Comparison of ENCODE assay signal across 9 cellular contexts in genomic region chr2:28397043-28397381, GRCh38. TPM values are rescaled to one million over a fixed set of nuclear protein-coding genes. Genes with fewer than 3 reads are reported as not detected.
DNase-seq lines count a peak whose midpoint lies in the region; ATAC-seq, FAIRE-seq and TF ChIP-seq lines count a peak whose summit lies in the region.
"Had no signal": no experiment of that assay in that cellular context is flagged by ENCODE, and none has a peak within 500 bp of the region (broad histone marks: within the 10 kb centered on the region; RNA-seq: fewer than 3 reads in every experiment).

No MANE protein-coding gene starts in this region.

- H3K79me2 ChIP-seq in Karpas-422 (ENCODE audit: low read length), result no peaks in the 10 kb centered on the region

- H3K4me3 ChIP-seq in A549 (peak overlapping the region; percentile 78), NB4 (ENCODE audit: low read depth, low read length) (peak overlapping the region; percentile 75), Karpas-422 (ENCODE audit: low read length) (no peak overlapping the region)

- no peaks in the 10 kb centered on the region for H3K36me3 ChIP-seq in Karpas-422 (ENCODE audit: insufficient read depth, low read length)

- H3K27me3 ChIP-seq in Karpas-422 (ENCODE audit: low read length), result no peaks in the 10 kb centered on the region

- no peak for TF ChIP-seq POLR2A in A549 (IDR thresholded peaks at IDR 0.05; ENCODE audit: low read length)
- no peak for TF ChIP-seq POLR2A in NB4 (IDR thresholded peaks at IDR 0.05; ENCODE audit: extremely low read depth, insufficient read length)

- no peak for TF ChIP-seq RAD21 in A549 (conservative IDR thresholded peaks at IDR 0.05 in 1 of 2, IDR thresholded peaks at IDR 0.05 in 1 of 2)

- no peak overlapping the region for H3K9ac ChIP-seq in Karpas-422 (ENCODE audit: low read length)

- H3K4me2 ChIP-seq in A549 (peak overlapping the region; percentile 71), Karpas-422 (ENCODE audit: low read depth, low read length, poor library complexity, severe bottlenecking) (no peak overlapping the region)

- no peak for TF ChIP-seq EP300 in A549 (IDR thresholded peaks at IDR 0.05)

- POLR2A ChIA-PET in A549 (lab: Yijun Ruan, JAX), result interaction anchor here (0.6 to 1.4 kb wide), 10 partner anchors 121 to 693 kb away, joined by 3 to 8 read pairs (median 6); partner anchors contain the start of genes BABAM2 and RBKS

- peaks cover 10% of the 10 kb centered on the region for H3K4me1 Mint-ChIP-seq in endothelial cell (ENCODE audit: unreplicated experiment)
- H3K4me1 Mint-ChIP-seq in nephron progenitor cell, result peaks cover 43% of the 10 kb centered on the region

- H3K4me3 Mint-ChIP-seq in endothelial cell (ENCODE audit: unreplicated experiment) (peak overlapping the region; percentile 43), nephron progenitor cell (no peak overlapping the region)
- H3K4me3 Mint-ChIP-seq: activated T-cell treated with anti-CD3 and anti-CD28 coated beads, Interleukin-2, amount 50 U/mL, for 4 hours had no signal

- H3K9me3 ChIP-seq in A549 (no peaks in the 10 kb centered on the region), Karpas-422 (ENCODE audit: low read length) (no peaks in the 10 kb centered on the region)

- DNase-seq in A549 (ENCODE audit: low read depth in 1 of 2, low spot score in 1 of 2) (no peak), NB4 (ENCODE audit: low read depth) (no peak), endothelial cell (ENCODE audit: low spot score) (no peak), nephron progenitor cell (no peak), Karpas-422 (no peak), omental fat pad (ENCODE audit: low spot score) (no peak)
- no peak for DNase-seq in activated CD4-positive, alpha-beta T cell treated with anti-CD3 and anti-CD28 coated beads for 1 hour
- DNase-seq: activated T-cell treated with anti-CD3 and anti-CD28 coated beads, Interleukin-2, amount 50 U/mL, for 4 hours had no signal

- no peaks in the 10 kb centered on the region for H4K20me1 ChIP-seq in Karpas-422 (ENCODE audit: insufficient read depth, low read depth, low read length)

- CTCF ChIA-PET in A549 (lab: Yijun Ruan, JAX), result interaction anchor here (0.6 to 3.5 kb wide), 29 partner anchors 11 to 715 kb away, joined by 3 to 29 read pairs (median 4); no protein-coding TSS in a partner anchor

- H3K27ac ChIP-seq in A549, result peak overlapping the region; percentile 95
- H3K27ac ChIP-seq in Karpas-422 (ENCODE audit: low read length), result no peak overlapping the region

- H3K27me3 Mint-ChIP-seq in endothelial cell (ENCODE audit: unreplicated experiment) (peaks cover 8% of the 10 kb centered on the region), nephron progenitor cell (ENCODE audit: low read depth, poor library complexity) (peaks cover 11% of the 10 kb centered on the region)

- H2AFZ ChIP-seq in Karpas-422 (ENCODE audit: low read length), result no peak overlapping the region

- H3K27ac Mint-ChIP-seq in endothelial cell (ENCODE audit: unreplicated experiment), result peak overlapping the region; percentile 31
- H3K27ac Mint-ChIP-seq in nephron progenitor cell, result no peak overlapping the region

- ATAC-seq in A549 (no peak), HG02588 (IDR thresholded peaks at IDR 0.05; ENCODE audit: unreplicated experiment) (no peak), omental fat pad (ENCODE audit: low FRiP score) (no peak)
- ATAC-seq: activated T-cell treated with anti-CD3 and anti-CD28 coated beads, Interleukin-2, amount 50 U/mL, for 4 hours had no signal

- H3K4me1 ChIP-seq in A549, result peaks cover 51% of the 10 kb centered on the region
- peaks cover 12% of the 10 kb centered on the region for H3K4me1 ChIP-seq in Karpas-422 (ENCODE audit: low read length)

- TF ChIP-seq CTCF in A549 (IDR thresholded peaks at IDR 0.05) (no peak; the same call in 2 of the 3 replicates), NB4 (IDR thresholded peaks at IDR 0.05; ENCODE audit: low read depth, low read length) (no peak), endothelial cell (IDR thresholded peaks at IDR 0.05; ENCODE audit: unreplicated experiment) (peak; percentile 22), nephron progenitor cell (IDR thresholded peaks at IDR 0.05) (peak; percentile 3), omental fat pad (IDR thresholded peaks at IDR 0.05) (no peak)

- no peaks in the 10 kb centered on the region for H3K36me3 Mint-ChIP-seq in endothelial cell (ENCODE audit: low read depth, unreplicated experiment)
- no peaks in the 10 kb centered on the region for H3K36me3 Mint-ChIP-seq in nephron progenitor cell (ENCODE audit: low read depth)

- no peaks in the 10 kb centered on the region for H3K9me3 Mint-ChIP-seq in endothelial cell (ENCODE audit: unreplicated experiment)
- H3K9me3 Mint-ChIP-seq in nephron progenitor cell, result no peaks in the 10 kb centered on the region
- H3K9me3 Mint-ChIP-seq: activated T-cell treated with anti-CD3 and anti-CD28 coated beads, Interleukin-2, amount 50 U/mL, for 4 hours had no signal

- 23% methylated on average over 2 of the region's 2 CpGs for WGBS in A549 (ENCODE audit: missing lambda C conversion rate)

- H3K9me2 ChIP-seq in Karpas-422 (replicated peaks; ENCODE audit: insufficient read depth, low read length), result no peaks in the 10 kb centered on the region

- no peak for FAIRE-seq in A549 (lab: Jason Lieb, UNC)

TF ChIP-seq in A549, 52 proteins besides CTCF, POLR2A, EP300 and RAD21:
- TF ChIP-seq EHMT2 (IDR thresholded peaks at IDR 0.05; ENCODE audit: low read depth) (no peak), ESRRA (IDR thresholded peaks at IDR 0.05; ENCODE audit: borderline replicate concordance, low read length) (no peak), JUN (IDR thresholded peaks at IDR 0.05) (no peak), KDM5A (IDR thresholded peaks at IDR 0.05) (peak; percentile 70), BHLHE40 (IDR thresholded peaks at IDR 0.05; ENCODE audit: low read depth, low read length) (no peak)
- TF ChIP-seq, protein P1, sequence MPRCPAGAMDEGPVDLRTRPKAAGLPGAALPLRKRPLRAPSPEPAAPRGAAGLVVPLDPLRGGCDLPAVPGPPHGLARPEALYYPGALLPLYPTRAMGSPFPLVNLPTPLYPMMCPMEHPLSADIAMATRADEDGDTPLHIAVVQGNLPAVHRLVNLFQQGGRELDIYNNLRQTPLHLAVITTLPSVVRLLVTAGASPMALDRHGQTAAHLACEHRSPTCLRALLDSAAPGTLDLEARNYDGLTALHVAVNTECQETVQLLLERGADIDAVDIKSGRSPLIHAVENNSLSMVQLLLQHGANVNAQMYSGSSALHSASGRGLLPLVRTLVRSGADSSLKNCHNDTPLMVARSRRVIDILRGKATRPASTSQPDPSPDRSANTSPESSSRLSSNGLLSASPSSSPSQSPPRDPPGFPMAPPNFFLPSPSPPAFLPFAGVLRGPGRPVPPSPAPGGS (IDR thresholded peaks at IDR 0.05), result no peak

RNA-seq across cellular contexts. Expression of gene FOSL2, which starts 4.4 kb away (rescaled TPM):
- polyA plus RNA-seq in A549 (2011; rRNA removed) (45.7 and 50.6 TPM in 2 replicates), A549 (2017; fragmentation: RNase III; extraction: RNeasy Plus Mini Kit Qiagen cat#74134 plus additional on column Dnase treatment) (68.1 to 73.4 TPM (median 69.0 TPM) in 3 replicates)
- 26.7 and 37.2 TPM in 2 replicates for polyA plus RNA-seq in A549 (2012; cell fraction: cytosol; rRNA removed)
- polyA plus RNA-seq in A549 (2012; cell fraction: nucleus; rRNA removed), result 89.7 and 95.0 TPM in 2 replicates
- 86.7 and 103 TPM in 2 replicates for polyA minus RNA-seq in A549 (2011; rRNA and poly(A)+ RNA removed)
- total RNA-seq in endothelial cell (ENCODE audit: unreplicated experiment) (24.4 TPM), omental fat pad (100 to 1,000 TPM; 115 to 350 (median 184) TPM)
- total RNA-seq in Karpas-422 (2014; rRNA removed; shearing (Covaris generic); ENCODE audit: low replicate concordance), result 0.30 and 0.61 TPM in 2 replicates

Comparison
In these comparisons a context has a peak if more than half of its experiments do, and no peak if none do; other contexts are left out.
1. CTCF ChIP-seq: peak in endothelial cell (single experiment) and nephron progenitor cell (single experiment); none in A549 (single experiment), NB4 (single experiment) and omental fat pad (0 of 3).
2. RNA of gene FOSL2, which starts 4.4 kb away (total RNA-seq): 115 to 350 TPM in omental fat pad and 24.4 TPM in endothelial cell (single experiment); 0.30 to 0.61 TPM in Karpas-422; every median in the first group is over 10 times any median in the second.